In genomic region chr17:8152112-8152775, GRCh38 we compare ENCODE assay signal across 8 cellular contexts. TPM values are rescaled to one million over a fixed set of nuclear protein-coding genes. Genes with fewer than 3 reads are reported as not detected.
DNase-seq lines count a peak whose midpoint lies in the region; ATAC-seq and FAIRE-seq lines count a peak whose summit lies in the region.

PER1 (minus strand) TSS chr17:8152404; CDS start chr17:8150706, 1,698 bp downstream.

- peaks cover 11% of the 10 kb centered on the region for H3K4me1 Mint-ChIP-seq in activated T-cell treated with anti-CD3 and anti-CD28 coated beads, Interleukin-2, amount 50 U/mL, for 72 hours (ENCODE audit: low read depth)

- peak; percentile 64 for FAIRE-seq in RCC 7860 (lab: Jason Lieb, UNC)

- H3K4me3 Mint-ChIP-seq in activated T-cell treated with anti-CD3 and anti-CD28 coated beads, Interleukin-2, amount 50 U/mL, for 72 hours = no peak within 1 kb of the TSS

- no peaks in the 10 kb centered on the region for H3K27me3 Mint-ChIP-seq in activated T-cell treated with anti-CD3 and anti-CD28 coated beads, Interleukin-2, amount 50 U/mL, for 72 hours (ENCODE audit: low read depth)

- DNase-seq in Daoy (ENCODE audit: low read depth) (peak; percentile 88), HuH-7.5 (ENCODE audit: low spot score) (peak; percentile 97), RCC 7860 (ENCODE audit: low spot score) (peak; percentile 88)
- peak; percentile 93 to 94 for DNase-seq in activated T-cell treated with anti-CD3 and anti-CD28 coated beads, Interleukin-2, amount 50 U/mL, for 72 hours
- peak; percentile 94 for DNase-seq in stimulated activated CD8-positive, alpha-beta memory T cell treated with anti-CD3 and anti-CD28 coated beads, Interleukin-4, amount 100 ng/mL, for 48 hours

- peak within 1 kb of the TSS; percentile 17 for H3K4me3 ChIP-seq in mucosa of stomach (ENCODE audit: low read length)

- H3K27me3 ChIP-seq in mucosa of stomach (ENCODE audit: control insufficient read depth, insufficient read depth, low read length) = no peaks in the 10 kb centered on the region

- peaks cover 3 to 13% of the 10 kb centered on the region in 2 donors for H3K36me3 Mint-ChIP-seq in activated T-cell treated with anti-CD3 and anti-CD28 coated beads, Interleukin-2, amount 50 U/mL, for 72 hours (ENCODE audit: insufficient read depth in 2 of 2)

- peaks cover 29% of the 10 kb centered on the region for H3K36me3 ChIP-seq in mucosa of stomach (ENCODE audit: control insufficient read depth, insufficient read depth, low read length)

- no peaks in the 10 kb centered on the region for H3K9me3 ChIP-seq in mucosa of stomach (ENCODE audit: control insufficient read depth, low read length)

- H3K9me3 Mint-ChIP-seq in activated T-cell treated with anti-CD3 and anti-CD28 coated beads, Interleukin-2, amount 50 U/mL, for 72 hours = no peaks in the 10 kb centered on the region

- peak within 1 kb of the TSS; percentile 85 for H3K27ac Mint-ChIP-seq in activated T-cell treated with anti-CD3 and anti-CD28 coated beads, Interleukin-2, amount 50 U/mL, for 72 hours

- peak; percentile 39 to 43 for ATAC-seq in activated T-cell treated with anti-CD3 and anti-CD28 coated beads, Interleukin-2, amount 50 U/mL, for 72 hours (replicated peaks in 1 of 2)
- ATAC-seq in esophagus mucosa = peak; percentile 60
- no peak for ATAC-seq in HG03045 (IDR thresholded peaks at IDR 0.05; ENCODE audit: unreplicated experiment)

- H3K4me1 ChIP-seq in mucosa of stomach (ENCODE audit: control insufficient read depth, insufficient read depth, low read length) = peaks cover 57% of the 10 kb centered on the region

- peak within 1 kb of the TSS; percentile 100 for H3K9ac ChIP-seq in mucosa of stomach (ENCODE audit: low read length)

RNA-seq across cellular contexts. Expression of gene PER1, which starts in this region (rescaled TPM):
- 0.74 and 1.9 TPM in 2 replicates for total RNA-seq in Daoy (2014; rRNA removed; shearing (Covaris generic))
- 10 to 100 TPM; 58.2 to 78.5 TPM for total RNA-seq in activated T-cell treated with anti-CD3 and anti-CD28 coated beads, Interleukin-2, amount 50 U/mL, for 72 hours
- total RNA-seq in esophagus mucosa = 65.0 TPM

Comparison
In these comparisons a context has a peak if more than half of its experiments do, and no peak if none do; other contexts are left out.
1. RNA of gene PER1 (total RNA-seq): 58.2 to 78.5 TPM in activated T-cell treated with anti-CD3 and anti-CD28 coated beads, Interleukin-2, amount 50 U/mL, for 72 hours and 65.0 TPM in esophagus mucosa (single experiment); 0.74 to 1.9 TPM in Daoy; every median in the first group is over 10 times any median in the second.
2. Peak in every context shown above with its lines, with median percentiles within 50 percentile points of each other: DNase-seq.